8 cellular contexts compared by ENCODE assay signal in the genomic region with DNA sequence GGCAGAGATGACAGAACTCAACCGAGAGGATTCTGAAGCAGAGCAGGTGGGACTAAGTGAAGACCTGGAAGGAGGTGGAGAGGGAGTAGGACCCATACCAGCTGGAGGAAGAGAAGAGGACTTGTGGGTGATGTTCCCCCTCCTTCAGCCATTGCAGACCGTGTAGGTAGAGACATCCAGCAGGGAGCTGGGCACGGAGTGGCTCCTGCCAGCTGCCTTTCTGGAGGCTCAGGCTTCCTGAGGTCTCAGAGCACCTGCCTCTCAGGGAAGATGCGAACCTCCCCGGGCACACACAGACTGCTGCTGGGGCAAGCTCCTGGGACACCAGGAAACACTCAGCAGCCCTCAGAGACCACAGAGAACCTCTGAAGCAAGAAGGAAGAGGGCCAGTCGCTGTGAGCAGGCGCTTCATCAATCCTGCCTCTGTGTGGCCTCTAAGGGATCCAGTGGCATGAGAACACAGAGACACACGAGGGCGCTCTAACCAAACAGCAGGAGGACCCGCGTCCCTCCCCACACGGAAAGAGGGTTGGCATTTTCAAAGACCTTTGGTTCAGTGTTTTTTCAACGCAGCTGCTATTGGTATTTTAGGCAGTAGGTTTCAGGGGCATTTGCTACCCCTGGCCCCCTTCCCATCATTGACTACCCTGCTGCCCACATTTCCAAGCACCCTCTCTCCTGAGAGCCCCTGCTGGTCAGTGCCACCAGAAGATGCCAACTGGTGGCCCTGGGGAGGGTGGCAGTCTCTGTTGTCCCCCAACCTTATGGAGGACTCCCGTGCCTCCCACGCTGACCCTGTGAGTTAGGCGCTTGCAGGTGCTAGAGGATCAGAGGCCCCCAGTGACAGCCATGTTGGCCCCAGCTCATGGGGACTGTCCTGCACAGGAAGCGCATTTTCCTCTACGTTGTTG.
DNase-seq lines count a peak whose midpoint lies in the region; ATAC-seq and TF ChIP-seq lines count a peak whose summit lies in the region.

No MANE protein-coding gene starts in this region.

- H3K79me2 ChIP-seq in Loucy (ENCODE audit: insufficient read depth, low read length): no peaks in the 10 kb centered on the region

- H3K27ac Mint-ChIP-seq in activated T-helper 17 cell treated with anti-CD3 and anti-CD28 coated beads, Interleukin-2, amount 50 U/mL, for 72 hours: peak overlapping the region; percentile 77

- H2AFZ ChIP-seq in Loucy (ENCODE audit: low read length): no peak overlapping the region; the same call in 1 of the 2 replicates

- no peak overlapping the region for H3K9ac ChIP-seq in Loucy (ENCODE audit: low read depth, low read length, poor library complexity, severe bottlenecking)

- no peaks in the 10 kb centered on the region for H3K27me3 Mint-ChIP-seq in activated T-helper 17 cell treated with anti-CD3 and anti-CD28 coated beads, Interleukin-2, amount 50 U/mL, for 72 hours

- H3K27ac ChIP-seq in RWPE2 (ENCODE audit: poor library complexity, severe bottlenecking) (no peak overlapping the region), suprapubic skin (no peak overlapping the region)

- H3K4me1 ChIP-seq in Loucy (ENCODE audit: insufficient read depth, low read length, poor library complexity, severe bottlenecking): peaks cover 5% of the 10 kb centered on the region
- no peaks in the 10 kb centered on the region for H3K4me1 ChIP-seq in RWPE2 (ENCODE audit: insufficient read depth, poor library complexity, severe bottlenecking)
- H3K4me1 ChIP-seq in suprapubic skin: peaks cover 4% of the 10 kb centered on the region

- no peak for TF ChIP-seq EP300 in suprapubic skin (IDR thresholded peaks at IDR 0.05)

- H3K36me3 ChIP-seq in Loucy (ENCODE audit: insufficient read depth, low read length): no peaks in the 10 kb centered on the region
- H3K36me3 ChIP-seq in RWPE2 (ENCODE audit: low read depth): no peaks in the 10 kb centered on the region
- H3K36me3 ChIP-seq in suprapubic skin: no peaks in the 10 kb centered on the region

- H3K4me3 ChIP-seq in Loucy (ENCODE audit: low read length, poor library complexity, severe bottlenecking) (no peak overlapping the region), RWPE2 (ENCODE audit: severe bottlenecking) (no peak overlapping the region), foreskin fibroblast (ENCODE audit: low read depth in 1 of 2, low read length in 2 of 2) (no peak overlapping the region), suprapubic skin (no peak overlapping the region)

- no peak for TF ChIP-seq POLR2A in suprapubic skin (IDR thresholded peaks at IDR 0.05)

- no peaks in the 10 kb centered on the region for H3K9me2 ChIP-seq in Loucy (replicated peaks; ENCODE audit: low read depth, low read length)

- 42% methylated on average over 14 of the region's 18 CpGs for WGBS in suprapubic skin

- no peak overlapping the region for H3K4me2 ChIP-seq in Loucy (ENCODE audit: low read depth, low read length, poor library complexity, severe bottlenecking)

- H4K20me1 ChIP-seq in Loucy (ENCODE audit: insufficient read depth, low read length, poor library complexity, severe bottlenecking): no peaks in the 10 kb centered on the region

- peaks cover 13% of the 10 kb centered on the region for H3K4me1 Mint-ChIP-seq in activated T-helper 17 cell treated with anti-CD3 and anti-CD28 coated beads, Interleukin-2, amount 50 U/mL, for 72 hours

- no peaks in the 10 kb centered on the region for H3K27me3 ChIP-seq in Loucy (ENCODE audit: insufficient read depth, low read length, poor library complexity, severe bottlenecking)
- no peaks in the 10 kb centered on the region for H3K27me3 ChIP-seq in RWPE2 (ENCODE audit: insufficient read depth, poor library complexity, severe bottlenecking)
- no peaks in the 10 kb centered on the region for H3K27me3 ChIP-seq in suprapubic skin

- no peak overlapping the region for H3K4me3 Mint-ChIP-seq in activated T-helper 17 cell treated with anti-CD3 and anti-CD28 coated beads, Interleukin-2, amount 50 U/mL, for 72 hours

- H3K9me3 ChIP-seq in Loucy (ENCODE audit: insufficient read depth, low read depth, low read length) (no peaks in the 10 kb centered on the region), RWPE2 (ENCODE audit: severe bottlenecking) (no peaks in the 10 kb centered on the region), suprapubic skin (no peaks in the 10 kb centered on the region)

- ATAC-seq in GM19351 (IDR thresholded peaks at IDR 0.05; ENCODE audit: unreplicated experiment) (peak; percentile 75), RWPE2 (ENCODE audit: low read depth) (peak; percentile 92)
- ATAC-seq in activated T-helper 17 cell treated with anti-CD3 and anti-CD28 coated beads, Interleukin-2, amount 50 U/mL, for 72 hours (replicated peaks): peak; percentile 92

- H3K36me3 Mint-ChIP-seq in activated T-helper 17 cell treated with anti-CD3 and anti-CD28 coated beads, Interleukin-2, amount 50 U/mL, for 72 hours (ENCODE audit: low read depth): peaks cover 93% of the 10 kb centered on the region

- H3K9me3 Mint-ChIP-seq in activated T-helper 17 cell treated with anti-CD3 and anti-CD28 coated beads, Interleukin-2, amount 50 U/mL, for 72 hours: no peaks in the 10 kb centered on the region

- no peaks in the 10 kb centered on the region for H3F3A ChIP-seq in Loucy (ENCODE audit: low read depth)

- DNase-seq in AG09319 (ENCODE audit: extremely low read depth, low read depth): peak; percentile 60
- DNase-seq in RWPE2 (ENCODE audit: low spot score): no peak
- DNase-seq in foreskin fibroblast: peak; percentile 78 to 93
- DNase-seq in occipital lobe (lab: John Stamatoyannopoulos, UW): peak; percentile 68
- DNase-seq in suprapubic skin (ENCODE audit: low spot score in 2 of 2): peak; percentile 77 to 88

- peak; percentile 96 for TF ChIP-seq CTCF in AG09319 (IDR thresholded peaks at IDR 0.05; ENCODE audit: low read depth, low read length)
- peak; percentile 94 for TF ChIP-seq CTCF in Loucy (conservative IDR thresholded peaks at IDR 0.05; ENCODE audit: low read length)
- TF ChIP-seq CTCF in RWPE2 (IDR thresholded peaks at IDR 0.05; ENCODE audit: poor library complexity, severe bottlenecking): peak; percentile 91
- peak; percentile 95 for TF ChIP-seq CTCF in foreskin fibroblast (IDR thresholded peaks at IDR 0.05; ENCODE audit: low read depth, low read length)
- TF ChIP-seq CTCF in suprapubic skin (IDR thresholded peaks at IDR 0.05): peak; percentile 62 to 87
